Comparison of ENCODE assay signal across 10 cellular contexts in genomic region chr4:13386405-13387107, GRCh38.
DNase-seq lines count a peak whose midpoint lies in the region; ATAC-seq lines count a peak whose summit lies in the region.
"Had no signal": no experiment of that assay in that cellular context is flagged by ENCODE, and none has a peak within 500 bp of the region (broad histone marks: within the 10 kb centered on the region; RNA-seq: fewer than 3 reads in every experiment).

No MANE protein-coding gene starts in this region.

- no peak overlapping the region for H3K4me3 Mint-ChIP-seq in memory B cell

- no peak overlapping the region for H3K27ac Mint-ChIP-seq in memory B cell

- no peaks in the 10 kb centered on the region for H3K27me3 Mint-ChIP-seq in memory B cell

- peaks cover 7% of the 10 kb centered on the region for H3K9me3 Mint-ChIP-seq in memory B cell

- peaks cover 23% of the 10 kb centered on the region for H3K36me3 Mint-ChIP-seq in memory B cell

- ATAC-seq in GM19023 (IDR thresholded peaks at IDR 0.05; ENCODE audit: unreplicated experiment), result peak; percentile 82
- peak; percentile 94 for ATAC-seq in HG02610 (IDR thresholded peaks at IDR 0.05; ENCODE audit: unreplicated experiment)
- peak; percentile 71 for ATAC-seq in HG03520 (IDR thresholded peaks at IDR 0.05; ENCODE audit: unreplicated experiment)
- ATAC-seq in memory B cell (ENCODE audit: low read depth), result peak; percentile 77

- DNase-seq in memory B cell (ENCODE audit: low spot score in 2 of 2) (no peak), NCI-H748 treated with DMSO at 0.1 percent for 48 hours (lab: John Stamatoyannopoulos, UW) (no peak), NCI-H1694 (lab: John Stamatoyannopoulos, UW) (no peak)
- DNase-seq in activated CD4-positive, alpha-beta T cell treated with anti-CD3 and anti-CD28 coated beads, Interleukin-2, amount 50 U/mL, for 1 hour, result no peak
- no peak for DNase-seq in activated CD4-positive, alpha-beta T cell treated with anti-CD3 and anti-CD28 coated beads for 4 hours
- DNase-seq: NCI-H187, T1000 had no signal

- peaks cover 26% of the 10 kb centered on the region for H3K4me1 Mint-ChIP-seq in memory B cell
